15 cellular contexts compared by ENCODE assay signal in the genomic region with DNA sequence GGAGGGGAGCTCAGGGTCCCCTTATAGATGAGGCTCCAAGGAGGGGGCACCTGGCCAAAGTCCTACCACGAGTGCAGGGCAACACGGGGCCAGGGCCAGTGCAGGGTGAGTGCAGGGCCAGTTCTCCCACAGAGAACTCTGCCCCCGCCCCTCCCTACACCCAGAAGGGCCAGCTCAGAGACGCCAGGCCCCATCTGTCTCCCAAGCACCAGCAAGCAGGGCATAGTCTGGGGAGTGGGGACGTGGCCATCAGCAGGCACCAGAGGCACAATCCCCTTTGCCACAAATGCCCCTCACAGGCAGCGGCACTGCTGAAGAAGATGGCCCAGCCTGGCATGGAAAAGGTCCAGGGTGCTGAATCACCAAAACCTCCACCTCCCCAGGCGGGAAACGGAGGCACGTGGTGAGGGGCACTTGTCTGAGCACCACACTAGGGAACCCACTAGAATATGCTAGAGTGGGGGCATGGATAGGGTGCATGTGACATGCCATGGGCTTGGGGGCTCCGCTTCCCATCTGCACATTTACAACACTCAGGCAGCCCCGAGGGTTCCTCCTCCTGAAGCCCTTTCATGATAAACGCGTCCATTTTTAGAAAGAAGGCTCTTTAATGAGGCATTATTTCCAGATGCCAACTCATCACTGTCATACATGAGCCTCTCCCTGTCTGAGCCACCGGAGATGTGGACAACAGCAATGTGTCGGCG. TPM values are rescaled to one million over a fixed set of nuclear protein-coding genes. Genes with fewer than 3 reads are reported as not detected.
DNase-seq lines count a peak whose midpoint lies in the region; ATAC-seq and TF ChIP-seq lines count a peak whose summit lies in the region.
"Had no signal": no experiment of that assay in that cellular context is flagged by ENCODE, and none has a peak within 500 bp of the region (broad histone marks: within the 10 kb centered on the region; RNA-seq: fewer than 3 reads in every experiment).

No MANE protein-coding gene starts in this region.

- no peak for TF ChIP-seq POLR2A in esophagus muscularis mucosa (IDR thresholded peaks at IDR 0.05; ENCODE audit: low read depth)

- intact Hi-C loops in Right ventricle myocardium inferior (cut with DNase I) (no loop called here), left ventricle myocardium inferior (cut with micrococcal nuclease) (no loop called here), esophagus muscularis mucosa (cut with DNase I) (no loop called here)

- no peak overlapping the region for H3K4me3 Mint-ChIP-seq in naive thymus-derived CD8-positive, alpha-beta T cell

- ATAC-seq in Right ventricle myocardium inferior: no peak
- no peak for ATAC-seq in naive thymus-derived CD8-positive, alpha-beta T cell
- no peak for ATAC-seq in GM21825 (IDR thresholded peaks at IDR 0.05; ENCODE audit: unreplicated experiment)

- no peak for TF ChIP-seq EP300 in esophagus muscularis mucosa (IDR thresholded peaks at IDR 0.05)

- no peaks in the 10 kb centered on the region for H3K36me3 Mint-ChIP-seq in naive thymus-derived CD8-positive, alpha-beta T cell

- H3K36me3 ChIP-seq in left ventricle myocardium inferior (no peaks in the 10 kb centered on the region), esophagus muscularis mucosa (no peaks in the 10 kb centered on the region), muscle layer of colon (ENCODE audit: insufficient read depth, low read length) (no peaks in the 10 kb centered on the region)

- no peaks in the 10 kb centered on the region for H3K9me3 Mint-ChIP-seq in naive thymus-derived CD8-positive, alpha-beta T cell

- no peaks in the 10 kb centered on the region for H3K27me3 ChIP-seq in left ventricle myocardium inferior (ENCODE audit: low read depth)
- no peaks in the 10 kb centered on the region for H3K27me3 ChIP-seq in esophagus muscularis mucosa
- H3K27me3 ChIP-seq in muscle layer of colon (ENCODE audit: control insufficient read depth in 1 of 2, insufficient read depth in 2 of 2, low read length in 2 of 2): no peaks in the 10 kb centered on the region

- H3K27me3 Mint-ChIP-seq in naive thymus-derived CD8-positive, alpha-beta T cell: no peaks in the 10 kb centered on the region

- H3K4me1 ChIP-seq in left ventricle myocardium inferior (peaks cover 68% of the 10 kb centered on the region), esophagus muscularis mucosa (peaks cover 48 to 70% (median 63%) of the 10 kb centered on the region in 4 donors), muscle layer of colon (ENCODE audit: insufficient read depth, low read length) (peaks cover 66% of the 10 kb centered on the region)

- H3K9ac ChIP-seq in muscle layer of colon (ENCODE audit: low read length): no peak overlapping the region

- no peaks in the 10 kb centered on the region for H3K9me3 ChIP-seq in left ventricle myocardium inferior (replicated peaks)
- no peaks in the 10 kb centered on the region for H3K9me3 ChIP-seq in esophagus muscularis mucosa
- no peaks in the 10 kb centered on the region for H3K9me3 ChIP-seq in muscle layer of colon (ENCODE audit: low read length)

- H3K27ac Mint-ChIP-seq in naive thymus-derived CD8-positive, alpha-beta T cell: no peak overlapping the region

- peaks cover 2 to 19% (median 9%) of the 10 kb centered on the region in 4 donors for H3K4me1 Mint-ChIP-seq in naive thymus-derived CD8-positive, alpha-beta T cell

- H3K27ac ChIP-seq in left ventricle myocardium inferior (replicated peaks): no peak overlapping the region
- H3K27ac ChIP-seq in esophagus muscularis mucosa (replicated peaks in 1 of 4): peak overlapping the region; percentile 17 to 66 (median 46)
- peak overlapping the region; percentile 52 for H3K27ac ChIP-seq in muscle layer of colon (ENCODE audit: low read depth, low read length)
- H3K27ac ChIP-seq: 22Rv1, C4-2B, PC-9 had no signal

- DNase-seq in Right ventricle myocardium inferior (ENCODE audit: missing footprints) (peak; percentile 53), left ventricle myocardium inferior (no peak), esophagus muscularis mucosa (ENCODE audit: extremely low spot score) (no peak), DMS79 (lab: John Stamatoyannopoulos, UW) (no peak)
- no peak for DNase-seq in naive thymus-derived CD8-positive, alpha-beta T cell
- no peak for DNase-seq in activated effector memory CD4-positive, alpha-beta T cell treated with Interleukin-2 at 50 U/mL for 16 hours
- DNase-seq: Karpas-422, NCI-H187 treated with DMSO at 0.1 percent for 48 hours, NCI-H774, PC-9, Right ventricle myocardium superior had no signal

- H3K4me3 ChIP-seq in left ventricle myocardium inferior (no peak overlapping the region), esophagus muscularis mucosa (no peak overlapping the region), muscle layer of colon (ENCODE audit: low read depth in 1 of 2, low read length in 2 of 2) (no peak overlapping the region)
- H3K4me3 ChIP-seq: PC-9 had no signal

- POLR2A ChIA-PET in naive thymus-derived CD8-positive, alpha-beta T cell (lab: Charles Lee): no interaction called here

- WGBS in esophagus muscularis mucosa: 65% methylated on average over 10 of the region's 16 CpGs

- TF ChIP-seq CTCF in left ventricle myocardium inferior (IDR thresholded peaks at IDR 0.05; ENCODE audit: borderline replicate concordance) (no peak), esophagus muscularis mucosa (IDR thresholded peaks at IDR 0.05) (no peak)

RNA-seq across cellular contexts. Expression of gene CCDC85C, which starts 17.8 kb away (rescaled TPM):
- total RNA-seq in Right ventricle myocardium inferior (53.1 TPM), left ventricle myocardium inferior (41.0 TPM), esophagus muscularis mucosa (10 to 100 TPM; 17.9 to 48.7 (median 30.8) TPM)
- total RNA-seq in naive thymus-derived CD8-positive, alpha-beta T cell: 10 to 100 TPM in 1 of 2 experiments, 1 to 10 TPM in 1; 9.0 to 10.1 TPM
- polyA plus RNA-seq in naive thymus-derived CD8-positive, alpha-beta T cell: 1 to 10 TPM in 2 of 3 donors, under 1 TPM in 1; 0.67 to 1.4 (median 1.3) TPM

RNA-seq across cellular contexts. Expression of gene HHIPL1, which starts 58.7 kb away (rescaled TPM):
- total RNA-seq in Right ventricle myocardium inferior: 1.5 TPM
- 1.2 TPM for total RNA-seq in left ventricle myocardium inferior
- total RNA-seq in esophagus muscularis mucosa: 1 to 10 TPM; 4.2 to 9.1 (median 5.9) TPM
- under 1 TPM; 0.34 to 0.36 TPM for total RNA-seq in naive thymus-derived CD8-positive, alpha-beta T cell
- polyA plus RNA-seq in naive thymus-derived CD8-positive, alpha-beta T cell: not detected
